26 cellular contexts compared by ENCODE assay signal in genomic region chr1:234019387-234019786, GRCh38.
"Had no signal": no experiment of that assay in that cellular context is flagged by ENCODE, and none has a peak within 500 bp of the region (broad histone marks: within the 10 kb centered on the region; RNA-seq: fewer than 3 reads in every experiment).

No MANE protein-coding gene starts in this region.

- H3K4me1 ChIP-seq: colonic mucosa, esophagus muscularis mucosa, gastrocnemius medialis, gastroesophageal sphincter, heart left ventricle, heart right ventricle had no signal

- H3K9me3 ChIP-seq: colonic mucosa, esophagus squamous epithelium, gastrocnemius medialis had no signal

- FAIRE-seq: colon, endometrium, endothelial cell of umbilical vein, frontal cortex had no signal

- H3K36me3 ChIP-seq: colonic mucosa, esophagus muscularis mucosa, esophagus squamous epithelium, gastrocnemius medialis, gastroesophageal sphincter, heart left ventricle, heart right ventricle had no signal

- ATAC-seq: effector memory CD8-positive, alpha-beta T cell; gastrocnemius medialis; gastroesophageal sphincter; heart left ventricle; heart right ventricle had no signal

- H3K4me3 ChIP-seq: colonic mucosa, coronary artery, dorsolateral prefrontal cortex, esophagus muscularis mucosa, esophagus squamous epithelium, gastrocnemius medialis, gastroesophageal sphincter, heart left ventricle, heart right ventricle had no signal

- DNase-seq: colonic mucosa; cortex of kidney; dermis blood vessel endothelial cell; dorsolateral prefrontal cortex; effector CD4-positive, alpha-beta T cell; effector CD8-positive, alpha-beta T cell; effector memory CD4-positive, alpha-beta T cell; effector memory CD8-positive, alpha-beta T cell; endodermal cell; erythroblast; esophagus squamous epithelium; foreskin fibroblast; foreskin melanocyte; gastrocnemius medialis; glutamatergic neuron; head of caudate nucleus; heart left ventricle; heart right ventricle had no signal

- H3K27me3 ChIP-seq: colonic mucosa, dorsolateral prefrontal cortex, esophagus muscularis mucosa, esophagus squamous epithelium, foreskin keratinocyte, gastrocnemius medialis, heart right ventricle had no signal

- H3K27ac ChIP-seq: colonic mucosa, coronary artery, dorsolateral prefrontal cortex, esophagus muscularis mucosa, esophagus squamous epithelium, foreskin keratinocyte, gastrocnemius medialis, gastroesophageal sphincter, heart left ventricle, heart right ventricle had no signal
